ENCODE assay signal across 9 cellular contexts in genomic region chr5:110757118-110757729, GRCh38. TPM values are rescaled to one million over a fixed set of nuclear protein-coding genes. Genes with fewer than 3 reads are reported as not detected.
DNase-seq lines count a peak whose midpoint lies in the region; ATAC-seq, FAIRE-seq and TF ChIP-seq lines count a peak whose summit lies in the region.
"Had no signal": no experiment of that assay in that cellular context is flagged by ENCODE, and none has a peak within 500 bp of the region (broad histone marks: within the 10 kb centered on the region; RNA-seq: fewer than 3 reads in every experiment).

No MANE protein-coding gene starts in this region.

- DNase-seq in A549 (ENCODE audit: low read depth in 1 of 2, low spot score in 1 of 2) = peak in 1 of 2 experiments; percentile 55
- peak; percentile 40 for DNase-seq in NCI-H1694 treated with DMSO at 0.1 percent for 48 hours (lab: John Stamatoyannopoulos, UW)
- DNase-seq in adipocyte (ENCODE audit: low read depth) = peak; percentile 86
- DNase-seq in immature natural killer cell = peak; percentile 6 to 19 (median 9)
- peak in 1 of 2 donors; percentile 1 for DNase-seq in thyroid gland
- no peak for DNase-seq in HuH-7.5 (ENCODE audit: low spot score)
- DNase-seq in activated CD4-positive, CD25-positive, alpha-beta regulatory T cell (lab: John Stamatoyannopoulos, UW) = no peak

- peaks cover 0 to 1% (median 0%) of the 10 kb centered on the region in 3 donors for H3K27me3 Mint-ChIP-seq in immature natural killer cell (ENCODE audit: low read depth in 3 of 3)
- H3K27me3 Mint-ChIP-seq: memory B cell had no signal

- peaks cover 7 to 25% (median 8%) of the 10 kb centered on the region in 3 donors for H3K36me3 Mint-ChIP-seq in immature natural killer cell

- H3K27ac ChIP-seq in A549 (no peak overlapping the region), DOHH2 (ENCODE audit: low read depth, low read length) (no peak overlapping the region), thyroid gland (no peak overlapping the region)

- peaks cover 0 to 21% of the 10 kb centered on the region in 2 donors for H3K4me1 Mint-ChIP-seq in immature natural killer cell

- WGBS in A549 (ENCODE audit: missing lambda C conversion rate) = 45% methylated on average over 4 of the region's 4 CpGs
- WGBS in thyroid gland, 2 donors = 52 to 53% methylated on average over 4 of the region's 4 CpGs

- peak; percentile 60 to 66 for TF ChIP-seq RAD21 in A549 (conservative IDR thresholded peaks at IDR 0.05 in 1 of 2, IDR thresholded peaks at IDR 0.05 in 1 of 2)

- no peak overlapping the region for H3K4me3 ChIP-seq in A549
- no peak overlapping the region for H3K4me3 ChIP-seq in DOHH2 (ENCODE audit: low read length)
- no peak overlapping the region for H3K4me3 ChIP-seq in adipocyte (ENCODE audit: low read length)
- H3K4me3 ChIP-seq in thyroid gland (replicated peaks in 1 of 3) = no peak overlapping the region

- H3K4me3 Mint-ChIP-seq in immature natural killer cell = no peak overlapping the region
- H3K4me3 Mint-ChIP-seq: memory B cell had no signal

- no peak for FAIRE-seq in A549 (lab: Jason Lieb, UNC)

- H3K9me3 Mint-ChIP-seq in immature natural killer cell = no peaks in the 10 kb centered on the region
- H3K9me3 Mint-ChIP-seq: memory B cell had no signal

- H3K9ac ChIP-seq in adipocyte (ENCODE audit: low read length) = no peak overlapping the region

- peaks cover 10% of the 10 kb centered on the region for H3F3A ChIP-seq in DOHH2 (ENCODE audit: control insufficient read depth, insufficient read depth)

- no peaks in the 10 kb centered on the region for H3K79me2 ChIP-seq in DOHH2 (ENCODE audit: control insufficient read depth, low read length)

- no peak overlapping the region for H3K27ac Mint-ChIP-seq in immature natural killer cell
- H3K27ac Mint-ChIP-seq: memory B cell had no signal

- CTCF ChIA-PET in A549 (lab: Yijun Ruan, JAX) = interaction anchor here (0.8 to 1.1 kb wide), 3 partner anchors 9 to 19 kb away, joined by 3 read pairs; partner anchors contain the start of gene SLC25A46

- H3K9me2 ChIP-seq in DOHH2 (replicated peaks; ENCODE audit: control insufficient read depth, low read length) = no peaks in the 10 kb centered on the region

- H3K4me2 ChIP-seq in A549 (no peak overlapping the region), DOHH2 (ENCODE audit: low read length) (no peak overlapping the region)

- TF ChIP-seq CTCF in A549 (IDR thresholded peaks at IDR 0.05) = peak; percentile 78
- peak; percentile 79 for TF ChIP-seq CTCF in DOHH2 (IDR thresholded peaks at IDR 0.05; ENCODE audit: low read depth, low read length, poor library complexity, severe bottlenecking)
- peak in 4 of 6 experiments; percentile 36 to 68 (median 62) for TF ChIP-seq CTCF in thyroid gland (IDR thresholded peaks at IDR 0.05)

- H3K36me3 ChIP-seq in DOHH2 (ENCODE audit: control insufficient read depth, low read length) (peaks cover 73% of the 10 kb centered on the region), adipocyte (ENCODE audit: control insufficient read depth, insufficient read depth, low read length, severe bottlenecking) (peaks cover 76% of the 10 kb centered on the region), thyroid gland (peaks cover 12 to 21% of the 10 kb centered on the region in 2 donors)

- H3K9me3 ChIP-seq in A549 = no peaks in the 10 kb centered on the region
- no peaks in the 10 kb centered on the region for H3K9me3 ChIP-seq in DOHH2 (ENCODE audit: control insufficient read depth, insufficient read depth, low read length)
- no peaks in the 10 kb centered on the region for H3K9me3 ChIP-seq in adipocyte (ENCODE audit: control insufficient read depth, low read length)
- H3K9me3 ChIP-seq in thyroid gland = no peaks in the 10 kb centered on the region

- POLR2A ChIA-PET in A549 (lab: Yijun Ruan, JAX) = no interaction called here

- TF ChIP-seq POLR2A in A549 (IDR thresholded peaks at IDR 0.05; ENCODE audit: low read length) = no peak
- TF ChIP-seq POLR2A in thyroid gland (IDR thresholded peaks at IDR 0.05) = no peak

- peak; percentile 47 to 63; a peak in 4 of 6 replicates for ATAC-seq in A549

- H3K4me1 ChIP-seq in A549 (no peaks in the 10 kb centered on the region), DOHH2 (ENCODE audit: control insufficient read depth, low read length) (peaks cover 8% of the 10 kb centered on the region), adipocyte (ENCODE audit: control insufficient read depth, insufficient read depth, low read length) (peaks cover 15% of the 10 kb centered on the region), thyroid gland (no peaks in the 10 kb centered on the region)

- H4K20me1 ChIP-seq in DOHH2 (ENCODE audit: control insufficient read depth, insufficient read depth, low read depth, low read length) = no peaks in the 10 kb centered on the region

- intact Hi-C loops in thyroid gland (cut with DNase I) = no loop called here

- H3K27me3 ChIP-seq in DOHH2 (ENCODE audit: control insufficient read depth, low read length) (no peaks in the 10 kb centered on the region), adipocyte (replicated peaks; ENCODE audit: control insufficient read depth, insufficient read depth, low read length) (no peaks in the 10 kb centered on the region), thyroid gland (no peaks in the 10 kb centered on the region)

- no peak for TF ChIP-seq EP300 in A549 (IDR thresholded peaks at IDR 0.05)

TF ChIP-seq in A549, 52 proteins besides CTCF, POLR2A, EP300 and RAD21:
- TF ChIP-seq TP53 (CRISPR knock-in tag; IDR thresholded peaks at IDR 0.05) = no peak
- TF ChIP-seq CBX8 (IDR thresholded peaks at IDR 0.05) = no peak
- TF ChIP-seq HES2 (IDR thresholded peaks at IDR 0.05) = no peak
- no peak for TF ChIP-seq KDM1A (IDR thresholded peaks at IDR 0.05; ENCODE audit: low read depth)
- no peak for TF ChIP-seq ATOH8 (CRISPR knock-in tag; IDR thresholded peaks at IDR 0.05; ENCODE audit: low read depth)
- TF ChIP-seq SMC3 (IDR thresholded peaks at IDR 0.05) = peak; percentile 49; the same call in 1 of the 3 replicates

RNA-seq across cellular contexts. Expression of gene SLC25A46, which starts 18.4 kb away (rescaled TPM):
- polyA plus RNA-seq in A549 (2011; rRNA removed) (32.5 and 41.7 TPM in 2 replicates), A549 (2017; fragmentation: RNase III; extraction: RNeasy Plus Mini Kit Qiagen cat#74134 plus additional on column Dnase treatment) (28.1 to 29.2 TPM (median 28.2 TPM) in 3 replicates), immature natural killer cell (10 to 100 TPM; 29.0 to 52.2 (median 32.5) TPM)
- 12.8 and 17.2 TPM in 2 replicates for polyA plus RNA-seq in A549 (2012; cell fraction: cytosol; rRNA removed)
- polyA plus RNA-seq in A549 (2012; cell fraction: nucleus; rRNA removed) = 7.9 and 8.4 TPM in 2 replicates
- polyA minus RNA-seq in A549 (2011; rRNA and poly(A)+ RNA removed) = 11.6 and 15.3 TPM in 2 replicates
- total RNA-seq in thyroid gland = 10 to 100 TPM; 64.1 to 79.6 (median 66.8) TPM

RNA-seq across cellular contexts. Expression of gene TMEM232, which starts 30.8 kb away (rescaled TPM):
- polyA plus RNA-seq in A549 (2011; rRNA removed) (0.39 TPM in 1 of 2 replicates, not detected in the other), A549 (2017; fragmentation: RNase III; extraction: RNeasy Plus Mini Kit Qiagen cat#74134 plus additional on column Dnase treatment) (0.12 to 0.17 TPM (median 0.16 TPM) in 3 replicates), immature natural killer cell (not detected)
- polyA plus RNA-seq in A549 (2012; cell fraction: cytosol; rRNA removed) = not detected in 2 replicates
- not detected in 2 replicates for polyA plus RNA-seq in A549 (2012; cell fraction: nucleus; rRNA removed)
- 1.1 TPM in 1 of 2 replicates, not detected in the other for polyA minus RNA-seq in A549 (2011; rRNA and poly(A)+ RNA removed)
- total RNA-seq in thyroid gland = 10 to 100 TPM; 10.5 to 26.8 (median 11.6) TPM

Comparison
In these comparisons a context has a peak if more than half of its experiments do, and no peak if none do; other contexts are left out.
1. DNase-seq: peak in NCI-H1694 treated with DMSO at 0.1 percent for 48 hours (single experiment), adipocyte (single experiment) and immature natural killer cell (3 of 3); none in HuH-7.5 (single experiment) and activated CD4-positive, CD25-positive, alpha-beta regulatory T cell (0 of 4).
2. Peak in every context shown above with its lines, with median percentiles within 50 percentile points of each other: CTCF ChIP-seq.